ENCODE assay signal across 30 cellular contexts in genomic region chr6:167109661-167110060, GRCh38. TPM values are rescaled to one million over a fixed set of nuclear protein-coding genes. Genes with fewer than 3 reads are reported as not detected.
"Had no signal": no experiment of that assay in that cellular context is flagged by ENCODE, and none has a peak within 500 bp of the region (broad histone marks: within the 10 kb centered on the region; RNA-seq: fewer than 3 reads in every experiment).

No MANE protein-coding gene starts in this region.

- H3K4me3 ChIP-seq: cardiac muscle cell, Peyer's patch, SJSA1 had no signal

- H3K27me3 ChIP-seq: brain microvascular endothelial cell, Peyer's patch had no signal

- ATAC-seq: activated CD8-positive, alpha-beta memory T cell treated with anti-CD3 and anti-CD28 coated beads, Interleukin-2, amount 10 ng/mL, durations not matched to agents 7 days and 5 days had no signal

- H3K9ac ChIP-seq: SK-N-SH had no signal

- DNase-seq: activated CD4-positive, alpha-beta memory T cell treated with anti-CD3 and anti-CD28 coated beads, Interleukin-2, amount 10 ng/mL, durations not matched to agents 7 days and 5 days; activated CD4-positive, alpha-beta T cell treated with anti-CD3 and anti-CD28 coated beads for 1 hour; activated CD4-positive, alpha-beta T cell treated with anti-CD3 and anti-CD28 coated beads for 48 hours; activated CD4-positive, CD25-positive, alpha-beta regulatory T cell; activated CD8-positive, alpha-beta memory T cell treated with anti-CD3 and anti-CD28 coated beads for 24 hours; activated CD8-positive, alpha-beta memory T cell treated with anti-CD3 and anti-CD28 coated beads, Interleukin-2, amount 10 ng/mL, durations not matched to agents 7 days and 5 days; activated CD8-positive, alpha-beta memory T cell treated with anti-CD3 and anti-CD28 coated beads, Interleukin-2, amount 50 U/mL, for 48 hours; activated effector memory CD4-positive, alpha-beta T cell treated with anti-CD3 and anti-CD28 coated beads, Interleukin-2, amount 50 U/mL, for 16 hours; activated naive CD4-positive, alpha-beta T cell; activated naive CD4-positive, alpha-beta T cell treated with anti-CD3 and anti-CD28 coated beads, Interleukin-2, amount 50 U/mL, for 16 hours; activated naive CD8-positive, alpha-beta T cell treated with anti-CD3 and anti-CD28 coated beads, Interleukin-2, amount 10 ng/mL, durations not matched to agents 7 days and 5 days; activated T-cell treated with anti-CD3 and anti-CD28 coated beads, Interleukin-2, amount 50 U/mL, for 48 hours; aorta; brain microvascular endothelial cell; NCI-H1105; NCI-H1436 treated with DMSO at 0.1 percent for 48 hours; NCI-H1694 treated with DMSO at 0.1 percent for 48 hours; NCI-H2029; NCI-H345; NCI-H524 treated with DMSO at 0.1 percent for 48 hours; RPMI8226; SHP77 treated with DMSO at 0.1 percent for 48 hours; SK-N-SH had no signal

- H3K27ac ChIP-seq: brain microvascular endothelial cell, cardiac muscle cell, Peyer's patch, SJSA1, VCaP had no signal

- H3K9me3 ChIP-seq: Peyer's patch, SK-N-SH had no signal

- H3K36me3 ChIP-seq: brain microvascular endothelial cell, cardiac muscle cell, Peyer's patch, SJSA1 had no signal

- H3K9me2 ChIP-seq: SK-N-SH had no signal

- H3K4me2 ChIP-seq: SK-N-SH had no signal

- H3K4me1 ChIP-seq: SJSA1 had no signal

RNA-seq across cellular contexts. Expression of gene CCR6, which starts 13.2 kb away (rescaled TPM):
- total RNA-seq: cardiac muscle cell, chondrocyte, NCI-H460, SJSA1 had no signal
- polyA plus RNA-seq: aorta, cardiac muscle cell, SK-N-SH had no signal

RNA-seq across cellular contexts. Expression of gene GPR31, which starts 48.1 kb away (rescaled TPM):
- total RNA-seq: activated CD4-positive, alpha-beta memory T cell treated with anti-CD3 and anti-CD28 coated beads, Interleukin-2, amount 10 ng/mL, durations not matched to agents 7 days and 5 days; activated CD8-positive, alpha-beta memory T cell treated with anti-CD3 and anti-CD28 coated beads, Interleukin-2, amount 10 ng/mL, durations not matched to agents 7 days and 5 days; activated naive CD8-positive, alpha-beta T cell treated with anti-CD3 and anti-CD28 coated beads, Interleukin-2, amount 10 ng/mL, durations not matched to agents 7 days and 5 days; aorta; cardiac muscle cell; chondrocyte; M059J; NCI-H460; Peyer's patch; SJSA1 had no signal
- polyA plus RNA-seq: aorta, cardiac muscle cell, SK-N-SH had no signal
